23 cellular contexts compared by ENCODE assay signal in genomic region chr3:43954321-43954720, GRCh38.
DNase-seq lines count a peak whose midpoint lies in the region; ATAC-seq and TF ChIP-seq lines count a peak whose summit lies in the region.
"Had no signal": no experiment of that assay in that cellular context is flagged by ENCODE, and none has a peak within 500 bp of the region (broad histone marks: within the 10 kb centered on the region; RNA-seq: fewer than 3 reads in every experiment).

No MANE protein-coding gene starts in this region.

- no peaks in the 10 kb centered on the region for H3K9me2 ChIP-seq in Karpas-422 (replicated peaks; ENCODE audit: insufficient read depth, low read length)

- H3K27me3 Mint-ChIP-seq in endodermal cell (ENCODE audit: insufficient read depth), result peaks cover 11% of the 10 kb centered on the region

- H3K4me3 Mint-ChIP-seq in endodermal cell, result no peak overlapping the region
- H3K4me3 Mint-ChIP-seq: CD8-positive, alpha-beta T cell; GM23338 had no signal

- no peak overlapping the region for H2AFZ ChIP-seq in Karpas-422 (ENCODE audit: low read length)
- H2AFZ ChIP-seq: GM23338 had no signal

- DNase-seq in Karpas-422 (no peak), SW480 (ENCODE audit: low spot score) (peak; percentile 26), mucosa of descending colon (no peak), thyroid gland (no peak), endodermal cell (no peak), erythroblast (lab: John Stamatoyannopoulos, UW) (no peak), NCI-H2107 treated with DMSO at 0.1 percent for 48 hours (lab: John Stamatoyannopoulos, UW; ENCODE audit: unreplicated experiment) (no peak)
- DNase-seq: Caco-2; CD8-positive, alpha-beta T cell; NCI-H1092; NCI-H1417 treated with DMSO at 0.1 percent for 48 hours; NCI-H1694 treated with DMSO at 0.1 percent for 48 hours; NCI-H2081; NCI-H2171; NCI-H226; NCI-H510A; NCI-H69 had no signal

- no peak overlapping the region for H3K27ac Mint-ChIP-seq in endodermal cell
- H3K27ac Mint-ChIP-seq: CD8-positive, alpha-beta T cell; GM23338 had no signal

- H3K9me3 Mint-ChIP-seq in endodermal cell, result no peaks in the 10 kb centered on the region
- H3K9me3 Mint-ChIP-seq: CD8-positive, alpha-beta T cell; GM23338 had no signal

- ATAC-seq in mucosa of descending colon, result peak; percentile 66
- ATAC-seq: CD8-positive, alpha-beta T cell; GM23338; Right ventricle myocardium inferior had no signal

- no peaks in the 10 kb centered on the region for H3K36me3 Mint-ChIP-seq in endodermal cell (ENCODE audit: low read depth)
- H3K36me3 Mint-ChIP-seq: CD8-positive, alpha-beta T cell had no signal

- H3K4me2 ChIP-seq in Karpas-422 (ENCODE audit: low read depth, low read length, poor library complexity, severe bottlenecking), result peak overlapping the region; percentile 44
- H3K4me2 ChIP-seq: GM23338 had no signal

- no peak overlapping the region for H3K4me3 ChIP-seq in Karpas-422 (ENCODE audit: low read length)
- H3K4me3 ChIP-seq in mucosa of descending colon, result no peak overlapping the region
- no peak overlapping the region for H3K4me3 ChIP-seq in thyroid gland (replicated peaks in 1 of 3)
- H3K4me3 ChIP-seq in endodermal cell (ENCODE audit: low read length), result no peak overlapping the region
- H3K4me3 ChIP-seq: GM12878, GM23338, HAP-1, SJSA1 had no signal

- no peak overlapping the region for H3K9ac ChIP-seq in Karpas-422 (ENCODE audit: low read length)
- no peak overlapping the region for H3K9ac ChIP-seq in endodermal cell (ENCODE audit: extremely low read depth, low read length, poor library complexity, severe bottlenecking)

- H3K4me1 ChIP-seq in Karpas-422 (ENCODE audit: low read length) (peaks cover 97% of the 10 kb centered on the region), mucosa of descending colon (ENCODE audit: low read depth) (peaks cover 10% of the 10 kb centered on the region), thyroid gland (peaks cover 13 to 44% of the 10 kb centered on the region in 2 donors), endodermal cell (ENCODE audit: control insufficient read depth, insufficient read depth, low read length) (no peaks in the 10 kb centered on the region)
- H3K4me1 ChIP-seq: Caco-2, HAP-1, SJSA1 had no signal

- H3K4me1 Mint-ChIP-seq in endodermal cell, result peaks cover 2% of the 10 kb centered on the region

- 88 to 93% methylated on average over 2 of the region's 2 CpGs for WGBS in thyroid gland, 2 donors
- 92 to 100% methylated on average over 1 to 2 of the region's 2 CpGs for WGBS in endodermal cell (ENCODE audit: insufficient coverage in 1 of 2, insufficient read length in 1 of 2), 2 experiments

- H3K9me3 ChIP-seq in Karpas-422 (ENCODE audit: low read length) (no peaks in the 10 kb centered on the region), mucosa of descending colon (no peaks in the 10 kb centered on the region), thyroid gland (no peaks in the 10 kb centered on the region), endodermal cell (ENCODE audit: control insufficient read depth, low read length) (no peaks in the 10 kb centered on the region)
- H3K9me3 ChIP-seq: Caco-2, HAP-1, SJSA1 had no signal

- no peaks in the 10 kb centered on the region for H3K27me3 ChIP-seq in Karpas-422 (ENCODE audit: low read length)
- no peaks in the 10 kb centered on the region for H3K27me3 ChIP-seq in thyroid gland
- peaks cover 12% of the 10 kb centered on the region for H3K27me3 ChIP-seq in endodermal cell (ENCODE audit: control insufficient read depth, insufficient read depth, low read length, poor library complexity, severe bottlenecking)
- H3K27me3 ChIP-seq: SJSA1 had no signal

- intact Hi-C loops in mucosa of descending colon (cut with DNase I, micrococcal nuclease), result no loop called here
- intact Hi-C loops in thyroid gland (cut with DNase I), result no loop called here

- TF ChIP-seq POLR2A in thyroid gland (IDR thresholded peaks at IDR 0.05) (no peak), erythroblast (IDR thresholded peaks at IDR 0.05; ENCODE audit: low read length) (no peak)

- H3K36me3 ChIP-seq in Karpas-422 (ENCODE audit: insufficient read depth, low read length), result no peaks in the 10 kb centered on the region
- no peaks in the 10 kb centered on the region for H3K36me3 ChIP-seq in mucosa of descending colon (ENCODE audit: low read depth)
- H3K36me3 ChIP-seq in thyroid gland, result no peaks in the 10 kb centered on the region
- no peaks in the 10 kb centered on the region for H3K36me3 ChIP-seq in endodermal cell (ENCODE audit: control insufficient read depth, insufficient read depth, low read length)
- H3K36me3 ChIP-seq: HAP-1, SJSA1 had no signal

- H3K27ac ChIP-seq in Karpas-422 (ENCODE audit: low read length) (peak overlapping the region; percentile 49), thyroid gland (peak overlapping the region; percentile 66 to 81 (median 79)), endodermal cell (ENCODE audit: low read depth, low read length) (no peak overlapping the region)
- H3K27ac ChIP-seq: C4-2B, SJSA1 had no signal

- TF ChIP-seq CTCF in mucosa of descending colon (IDR thresholded peaks at IDR 0.05) (no peak), thyroid gland (IDR thresholded peaks at IDR 0.05) (no peak), endodermal cell (conservative IDR thresholded peaks at IDR 0.05) (no peak)

- no peaks in the 10 kb centered on the region for H3K79me2 ChIP-seq in Karpas-422 (ENCODE audit: low read length)

- no peaks in the 10 kb centered on the region for H4K20me1 ChIP-seq in Karpas-422 (ENCODE audit: insufficient read depth, low read depth, low read length)
